9 cellular contexts compared by ENCODE assay signal in genomic region chr12:7130791-7131501, GRCh38. TPM values are rescaled to one million over a fixed set of nuclear protein-coding genes. Genes with fewer than 3 reads are reported as not detected.
DNase-seq lines count a peak whose midpoint lies in the region; ATAC-seq and TF ChIP-seq lines count a peak whose summit lies in the region.
"Had no signal": no experiment of that assay in that cellular context is flagged by ENCODE, and none has a peak within 500 bp of the region (broad histone marks: within the 10 kb centered on the region; RNA-seq: fewer than 3 reads in every experiment).

No MANE protein-coding gene starts in this region.

- peak overlapping the region; percentile 77 for H3K27ac ChIP-seq in VCaP

- TF ChIP-seq CTCF in VCaP (conservative IDR thresholded peaks at IDR 0.05), result no peak
- TF ChIP-seq CTCF in kidney epithelial cell (IDR thresholded peaks at IDR 0.05; ENCODE audit: insufficient read depth, low read length, poor library complexity, severe bottlenecking), result peak; percentile 14

- H3K4me3 ChIP-seq in kidney epithelial cell (ENCODE audit: low read depth, low read length), result peak overlapping the region; percentile 71

- peak; percentile 39 to 75 for DNase-seq in NCI-H524 (lab: John Stamatoyannopoulos, UW)
- DNase-seq in NCI-H524 treated with DMSO at 0.1 percent for 48 hours (lab: John Stamatoyannopoulos, UW), result no peak
- peak; percentile 7 for DNase-seq in KG1 (lab: John Stamatoyannopoulos, UW)
- peak; percentile 44 to 62 for DNase-seq in cerebellar nuclear complex (lab: John Stamatoyannopoulos, UW)
- DNase-seq in kidney epithelial cell (ENCODE audit: low read depth), result no peak
- peak; percentile 43 for DNase-seq in stimulated activated CD4-positive, alpha-beta T cell treated with anti-CD3 and anti-CD28 coated beads, Interleukin-1b, Interleukin-23, amount 100 ng/mL, for 48 hours

- ATAC-seq in GM21515 (IDR thresholded peaks at IDR 0.05; ENCODE audit: unreplicated experiment), result no peak

- no peaks in the 10 kb centered on the region for H3K36me3 ChIP-seq in kidney epithelial cell (ENCODE audit: control insufficient read depth, insufficient read depth, low read length)

- H3K27me3 ChIP-seq in kidney epithelial cell (ENCODE audit: control insufficient read depth, insufficient read depth, low read length), result no peaks in the 10 kb centered on the region

RNA-seq across cellular contexts. Expression of gene CLSTN3, which starts 0.8 kb away (rescaled TPM):
- total RNA-seq in kidney epithelial cell, result 61.3 and 85.6 TPM in 2 replicates

RNA-seq across cellular contexts. Expression of gene RBP5, which starts 2.3 kb away (rescaled TPM):
- total RNA-seq in kidney epithelial cell, result 0.27 TPM in 1 of 2 replicates, not detected in the other
- total RNA-seq: pulmonary artery endothelial cell had no signal

RNA-seq across cellular contexts. Expression of gene C1RL, which starts 21.9 kb away (rescaled TPM):
- 26.6 and 29.6 TPM in 2 replicates for total RNA-seq in kidney epithelial cell

RNA-seq across cellular contexts. Expression of gene C1R, which starts 38.7 kb away (rescaled TPM):
- 7.5 and 13.5 TPM in 2 replicates for total RNA-seq in kidney epithelial cell

RNA-seq across cellular contexts. Expression of gene PEX5, which starts 58.5 kb away (rescaled TPM):
- 25.0 and 32.1 TPM in 2 replicates for total RNA-seq in kidney epithelial cell

Comparison
In these comparisons a context has a peak if more than half of its experiments do, and no peak if none do; other contexts are left out.
1. DNase-seq: peak in NCI-H524 (2 of 2), KG1 (single experiment), cerebellar nuclear complex (2 of 2) and stimulated activated CD4-positive, alpha-beta T cell treated with anti-CD3 and anti-CD28 coated beads, Interleukin-1b, Interleukin-23, amount 100 ng/mL, for 48 hours (single experiment); none in NCI-H524 treated with DMSO at 0.1 percent for 48 hours (single experiment) and kidney epithelial cell (single experiment).